Comparison of ENCODE assay signal across 16 cellular contexts in genomic region chr4:7912826-7913225, GRCh38. TPM values are rescaled to one million over a fixed set of nuclear protein-coding genes. Genes with fewer than 3 reads are reported as not detected.
A peak's percentile ranks its signal among the peaks of the same experiment; 100 is the strongest.
DNase-seq lines count a peak whose midpoint lies in the region; FAIRE-seq and TF ChIP-seq lines count a peak whose summit lies in the region.
"Had no signal": no experiment of that assay in that cellular context is flagged by ENCODE, and none has a peak within 500 bp of the region (broad histone marks: within the 10 kb centered on the region; RNA-seq: fewer than 3 reads in every experiment).

No MANE protein-coding gene starts in this region.

- H3K36me3 ChIP-seq in astrocyte (ENCODE audit: insufficient read depth, low read length), result no peaks in the 10 kb centered on the region
- no peaks in the 10 kb centered on the region for H3K36me3 ChIP-seq in muscle layer of colon (ENCODE audit: insufficient read depth, low read length)
- no peaks in the 10 kb centered on the region for H3K36me3 ChIP-seq in small intestine (ENCODE audit: control insufficient read depth in 2 of 2, insufficient read depth in 2 of 2, low read length in 2 of 2)

- H4K20me1 ChIP-seq in astrocyte (ENCODE audit: insufficient read depth, low read length), result peaks cover 86% of the 10 kb centered on the region

- no peak for TF ChIP-seq CTCF in HFFc6 (IDR thresholded peaks at IDR 0.05)
- TF ChIP-seq CTCF in astrocyte (IDR thresholded peaks at IDR 0.05; ENCODE audit: insufficient read depth, low read depth, low read length), result no peak
- no peak for TF ChIP-seq CTCF in type B pancreatic cell (conservative IDR thresholded peaks at IDR 0.05)

- 96 to 100% (median 100%) methylated on average over 1 of the region's 1 CpG for WGBS in small intestine, 3 donors

- H2AFZ ChIP-seq in astrocyte (ENCODE audit: low read depth, low read length), result no peak overlapping the region
- H2AFZ ChIP-seq: PC-9 had no signal

- peaks cover 89% of the 10 kb centered on the region for H3K4me1 Mint-ChIP-seq in HFFc6 (ENCODE audit: low read depth)
- peaks cover 65% of the 10 kb centered on the region for H3K4me1 Mint-ChIP-seq in astrocyte (ENCODE audit: low read depth, unreplicated experiment)
- H3K4me1 Mint-ChIP-seq in type B pancreatic cell (ENCODE audit: unreplicated experiment), result peaks cover 54% of the 10 kb centered on the region
- H3K4me1 Mint-ChIP-seq: B cell had no signal

- H3K27me3 Mint-ChIP-seq in HFFc6 (ENCODE audit: insufficient read depth) (peaks cover 11% of the 10 kb centered on the region), astrocyte (ENCODE audit: low read depth, unreplicated experiment) (no peaks in the 10 kb centered on the region), type B pancreatic cell (no peaks in the 10 kb centered on the region)
- H3K27me3 Mint-ChIP-seq: CD4-positive, CD25-positive, alpha-beta regulatory T cell had no signal

- H3K4me2 ChIP-seq in astrocyte (ENCODE audit: low read length), result peak overlapping the region; percentile 12
- H3K4me2 ChIP-seq: PC-9 had no signal

- DNase-seq in HFFc6 (peak; percentile 40), astrocyte (ENCODE audit: low read depth) (no peak), type B pancreatic cell (ENCODE audit: extremely low spot score, unreplicated experiment) (no peak), small intestine (no peak), NCI-H1930 (lab: John Stamatoyannopoulos, UW) (no peak), T-helper 1 cell (no peak)
- DNase-seq: CD4-positive, CD25-positive, alpha-beta regulatory T cell; HCEC 1CT; MV-4-11; NCI-H1417 treated with DMSO at 0.1 percent for 48 hours; NCI-H2029; NCI-H510A treated with DMSO at 0.1 percent for 48 hours; PC-9 had no signal

- peak overlapping the region; percentile 99 for H3K27ac Mint-ChIP-seq in HFFc6
- H3K27ac Mint-ChIP-seq in astrocyte (ENCODE audit: unreplicated experiment), result no peak overlapping the region
- H3K27ac Mint-ChIP-seq in type B pancreatic cell, result peak overlapping the region; percentile 14
- H3K27ac Mint-ChIP-seq: B cell; CD4-positive, CD25-positive, alpha-beta regulatory T cell had no signal

- H3K27me3 ChIP-seq in astrocyte (ENCODE audit: insufficient read depth, low read length) (no peaks in the 10 kb centered on the region), muscle layer of colon (ENCODE audit: control insufficient read depth in 1 of 2, insufficient read depth in 2 of 2, low read length in 2 of 2) (no peaks in the 10 kb centered on the region), small intestine (ENCODE audit: control insufficient read depth in 2 of 2, insufficient read depth in 2 of 2, low read length in 2 of 2) (no peaks in the 10 kb centered on the region)

- no peak overlapping the region for H3K9ac ChIP-seq in astrocyte (ENCODE audit: low read length)
- H3K9ac ChIP-seq in muscle layer of colon (ENCODE audit: low read length), result no peak overlapping the region

- no peak overlapping the region for H3K27ac ChIP-seq in astrocyte (ENCODE audit: low read depth, low read length)
- peak overlapping the region; percentile 29 for H3K27ac ChIP-seq in muscle layer of colon (ENCODE audit: low read depth, low read length)
- H3K27ac ChIP-seq in small intestine (ENCODE audit: low read depth in 1 of 2, low read length in 1 of 2), result no peak overlapping the region
- H3K27ac ChIP-seq: PC-9, SK-N-MC had no signal

- FAIRE-seq in astrocyte (lab: Jason Lieb, UNC), result no peak
- no peak for FAIRE-seq in small intestine (lab: Jason Lieb, UNC)

- H3K4me3 ChIP-seq in astrocyte (ENCODE audit: insufficient read depth, low read depth, low read length), result no peak overlapping the region
- H3K4me3 ChIP-seq in muscle layer of colon (ENCODE audit: low read depth in 1 of 2, low read length in 2 of 2), result no peak overlapping the region
- H3K4me3 ChIP-seq in small intestine (ENCODE audit: low read depth in 1 of 2, low read length in 2 of 2), result no peak overlapping the region
- H3K4me3 ChIP-seq: PC-9, SK-N-MC had no signal

- H3K36me3 Mint-ChIP-seq in HFFc6 (ENCODE audit: low read depth) (peaks cover 45% of the 10 kb centered on the region), astrocyte (ENCODE audit: low read depth, unreplicated experiment) (peaks cover 17% of the 10 kb centered on the region), type B pancreatic cell (peaks cover 12% of the 10 kb centered on the region)
- H3K36me3 Mint-ChIP-seq: CD4-positive, CD25-positive, alpha-beta regulatory T cell had no signal

- H3K4me1 ChIP-seq in astrocyte (ENCODE audit: insufficient read depth, low read length), result peaks cover 36% of the 10 kb centered on the region
- H3K4me1 ChIP-seq in muscle layer of colon (ENCODE audit: insufficient read depth, low read length), result peaks cover 67% of the 10 kb centered on the region
- peaks cover 0 to 2% of the 10 kb centered on the region in 2 donors for H3K4me1 ChIP-seq in small intestine (ENCODE audit: control insufficient read depth in 2 of 2, insufficient read depth in 1 of 2, low read depth in 1 of 2, low read length in 1 of 2)

- H3K9me3 Mint-ChIP-seq in HFFc6, result no peaks in the 10 kb centered on the region
- no peaks in the 10 kb centered on the region for H3K9me3 Mint-ChIP-seq in astrocyte (ENCODE audit: unreplicated experiment)
- H3K9me3 Mint-ChIP-seq in type B pancreatic cell, result no peaks in the 10 kb centered on the region
- H3K9me3 Mint-ChIP-seq: CD4-positive, CD25-positive, alpha-beta regulatory T cell had no signal

- H3K4me3 Mint-ChIP-seq in HFFc6, result peak overlapping the region; percentile 83
- H3K4me3 Mint-ChIP-seq in astrocyte (ENCODE audit: unreplicated experiment), result no peak overlapping the region
- H3K4me3 Mint-ChIP-seq in type B pancreatic cell, result no peak overlapping the region
- H3K4me3 Mint-ChIP-seq: B cell; CD4-positive, CD25-positive, alpha-beta regulatory T cell had no signal

- H3K79me2 ChIP-seq in astrocyte (ENCODE audit: insufficient read depth, low read length), result peaks cover 100% of the 10 kb centered on the region

- H3K9me3 ChIP-seq in astrocyte (ENCODE audit: insufficient read depth, low read depth, low read length) (no peaks in the 10 kb centered on the region), muscle layer of colon (ENCODE audit: low read length) (no peaks in the 10 kb centered on the region), small intestine (ENCODE audit: control insufficient read depth, low read depth) (no peaks in the 10 kb centered on the region)

RNA-seq across cellular contexts. Expression of gene AFAP1, which starts 26.8 kb away (rescaled TPM):
- 100 to 1,000 TPM in 5 of 6 experiments, 10 to 100 TPM in 1; 99.7 to 116 (median 107) TPM for total RNA-seq in HFFc6 (2021; fragmentation: NEBNext Ultra II Directional; extraction: Animal tissue kit (Norgen Biotek cat#: 25700))
- 62.7 and 67.9 TPM in 2 replicates for total RNA-seq in astrocyte
- total RNA-seq in type B pancreatic cell (ENCODE audit: low replicate concordance), result 36.6 and 37.2 TPM in 2 replicates
- polyA plus RNA-seq in small intestine, result 1 to 10 TPM; 2.2 to 9.6 (median 3.8) TPM
